Comparison of ENCODE assay signal across 8 cellular contexts in the genomic region with DNA sequence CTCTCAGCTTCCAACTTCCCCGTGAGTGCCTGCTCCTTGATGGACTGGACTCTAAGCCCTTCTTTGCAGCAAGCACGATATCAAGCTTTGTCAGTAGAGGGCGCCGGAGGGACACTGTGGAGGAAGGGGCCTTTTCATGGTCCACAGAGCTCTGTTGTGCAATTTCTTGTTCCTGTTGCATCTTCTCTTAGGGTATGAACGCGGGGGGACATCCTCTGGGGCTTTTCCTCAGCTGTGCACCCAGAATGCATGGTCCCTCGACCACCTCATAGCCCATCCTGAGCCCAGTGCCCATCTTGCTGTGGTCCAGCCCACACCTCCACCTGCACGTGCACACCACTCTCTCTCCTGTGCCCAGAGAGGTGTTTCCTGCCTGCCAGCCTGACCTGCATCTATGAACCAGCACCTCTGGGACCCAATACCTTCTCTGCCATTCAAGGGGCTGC.
DNase-seq lines count a peak whose midpoint lies in the region; ATAC-seq and TF ChIP-seq lines count a peak whose summit lies in the region.

No MANE protein-coding gene starts in this region.

- POLR2A ChIA-PET in HEK293 (lab: Yijun Ruan, JAX), result interaction anchor here (0.6 to 0.7 kb wide), 2 partner anchors 289 to 292 kb away, joined by 3 read pairs; no protein-coding TSS in a partner anchor

- H3K36me3 ChIP-seq in BLaER1, result no peaks in the 10 kb centered on the region
- H3K36me3 ChIP-seq in HEK293 (ENCODE audit: control insufficient read depth in 2 of 2, insufficient read depth in 1 of 2, low read length in 2 of 2), result no peaks in the 10 kb centered on the region
- H3K36me3 ChIP-seq in lung (ENCODE audit: control insufficient read depth in 2 of 2, insufficient read depth in 2 of 2, low read length in 2 of 2), result no peaks in the 10 kb centered on the region

- peaks cover 15 to 41% of the 10 kb centered on the region in 2 donors for H3K27me3 Mint-ChIP-seq in effector memory CD8-positive, alpha-beta T cell

- no peak overlapping the region for H3K4me3 Mint-ChIP-seq in effector memory CD8-positive, alpha-beta T cell

- H3K9me3 ChIP-seq in BLaER1 (peaks cover 25% of the 10 kb centered on the region), HEK293 (ENCODE audit: control insufficient read depth, insufficient read depth, low read depth, low read length) (no peaks in the 10 kb centered on the region), lung (ENCODE audit: control insufficient read depth in 2 of 2, insufficient read depth in 1 of 2, low read length in 1 of 2) (peaks cover 0 to 6% of the 10 kb centered on the region in 2 donors)

- no peak overlapping the region for H3K27ac Mint-ChIP-seq in effector memory CD8-positive, alpha-beta T cell

- CTCF ChIA-PET in HEK293 (lab: Yijun Ruan, JAX), result interaction anchor here (0.5 to 2.2 kb wide), 58 partner anchors 10 to 915 kb away, joined by 3 to 17 read pairs (median 3); no protein-coding TSS in a partner anchor

- H3K4me2 ChIP-seq in BLaER1, result peak overlapping the region; percentile 60

- H3K4me1 Mint-ChIP-seq in effector memory CD8-positive, alpha-beta T cell (ENCODE audit: low read depth in 2 of 2), result no peaks in the 10 kb centered on the region

- H3K27ac ChIP-seq in BLaER1 (peak overlapping the region; percentile 75), HEK293 (ENCODE audit: extremely low read depth, low read depth, low read length) (no peak overlapping the region), lung (ENCODE audit: low read depth in 1 of 2, low read length in 1 of 2) (no peak overlapping the region)

- WGBS in lung, 2 donors, result 8% methylated on average over 8 of the region's 8 CpGs

- H3K4me1 ChIP-seq in BLaER1, result peaks cover 12% of the 10 kb centered on the region
- H3K4me1 ChIP-seq in HEK293 (ENCODE audit: control insufficient read depth, insufficient read depth, low read length), result no peaks in the 10 kb centered on the region
- H3K4me1 ChIP-seq in lung (ENCODE audit: control insufficient read depth in 2 of 2, insufficient read depth in 2 of 2, low read length in 2 of 2), result no peaks in the 10 kb centered on the region

- H3K27me3 ChIP-seq in BLaER1, result no peaks in the 10 kb centered on the region
- H3K27me3 ChIP-seq in lung (ENCODE audit: control insufficient read depth, insufficient read depth), result no peaks in the 10 kb centered on the region

- TF ChIP-seq CTCF in HEK293 (tag by site-specific recombination; IDR thresholded peaks at IDR 0.05), result peak; percentile 67
- TF ChIP-seq CTCF in lung (IDR thresholded peaks at IDR 0.05; ENCODE audit: control extremely low read depth, extremely low read depth), result peak; percentile 37

- H3K36me3 Mint-ChIP-seq in effector memory CD8-positive, alpha-beta T cell (ENCODE audit: insufficient read depth), result no peaks in the 10 kb centered on the region

- no peaks in the 10 kb centered on the region for H4K20me1 ChIP-seq in BLaER1

- H3K9me3 Mint-ChIP-seq in effector memory CD8-positive, alpha-beta T cell, result peaks cover 0 to 2% of the 10 kb centered on the region in 2 donors

- DNase-seq in NCI-H510A treated with DMSO at 0.1 percent for 48 hours (lab: John Stamatoyannopoulos, UW), result peak; percentile 56
- DNase-seq in activated CD4-positive, alpha-beta T cell treated with anti-CD3 and anti-CD28 coated beads, Interleukin-2, amount 50 U/mL, for 24 hours (ENCODE audit: low read depth in 1 of 2, low spot score in 1 of 2), result peak; percentile 16 to 38
- peak; percentile 48 to 51 (median 49) for DNase-seq in effector memory CD8-positive, alpha-beta T cell
- peak; percentile 85 for DNase-seq in lung (ENCODE audit: low spot score)
- DNase-seq in stimulated activated CD8-positive, alpha-beta memory T cell treated with anti-CD3 and anti-CD28 coated beads, Interleukin-15, amount 100 ng/mL, for 48 hours (ENCODE audit: low read depth in 2 of 2), result peak; percentile 35 to 53

- ATAC-seq in effector memory CD8-positive, alpha-beta T cell (replicated peaks), result no peak
- no peak for ATAC-seq in lung (ENCODE audit: insufficient read depth, low FRiP score)
- no peak for ATAC-seq in HG03439 (IDR thresholded peaks at IDR 0.05; ENCODE audit: unreplicated experiment)

- no peak overlapping the region for H3K9ac ChIP-seq in BLaER1

- H3K4me3 ChIP-seq in BLaER1, result no peak overlapping the region
- no peak overlapping the region for H3K4me3 ChIP-seq in HEK293 (ENCODE audit: low read depth, low read length)
- H3K4me3 ChIP-seq in lung, result no peak overlapping the region

TF ChIP-seq in HEK293, 187 proteins besides CTCF, POLR2A, EP300 and RAD21 (continues in another document):
- TF ChIP-seq ZNF202 (tag by site-specific recombination; IDR thresholded peaks at IDR 0.05; ENCODE audit: borderline replicate concordance) (no peak), ZNF544 (tag by site-specific recombination; IDR thresholded peaks at IDR 0.05) (no peak), ZNF514 (tag by site-specific recombination; IDR thresholded peaks at IDR 0.05) (no peak), ZNF335 (tag by site-specific recombination; conservative IDR thresholded peaks at IDR 0.05) (peak; percentile 85), ZNF248 (tag by site-specific recombination; IDR thresholded peaks at IDR 0.05) (no peak), SP3 (tag by site-specific recombination; IDR thresholded peaks at IDR 0.05) (0 out of 2 replicates have a peak, but pooled peaks have one; percentile 21), ZNF600 (tag by site-specific recombination; IDR thresholded peaks at IDR 0.05) (no peak), ZFP3 (tag by site-specific recombination; IDR thresholded peaks at IDR 0.05; ENCODE audit: low read depth) (no peak), ZNF138 (tag by site-specific recombination; IDR thresholded peaks at IDR 0.05; ENCODE audit: borderline replicate concordance) (no peak), ZBTB1 (tag by site-specific recombination; IDR thresholded peaks at IDR 0.05) (no peak)
- TF ChIP-seq, protein P1, sequence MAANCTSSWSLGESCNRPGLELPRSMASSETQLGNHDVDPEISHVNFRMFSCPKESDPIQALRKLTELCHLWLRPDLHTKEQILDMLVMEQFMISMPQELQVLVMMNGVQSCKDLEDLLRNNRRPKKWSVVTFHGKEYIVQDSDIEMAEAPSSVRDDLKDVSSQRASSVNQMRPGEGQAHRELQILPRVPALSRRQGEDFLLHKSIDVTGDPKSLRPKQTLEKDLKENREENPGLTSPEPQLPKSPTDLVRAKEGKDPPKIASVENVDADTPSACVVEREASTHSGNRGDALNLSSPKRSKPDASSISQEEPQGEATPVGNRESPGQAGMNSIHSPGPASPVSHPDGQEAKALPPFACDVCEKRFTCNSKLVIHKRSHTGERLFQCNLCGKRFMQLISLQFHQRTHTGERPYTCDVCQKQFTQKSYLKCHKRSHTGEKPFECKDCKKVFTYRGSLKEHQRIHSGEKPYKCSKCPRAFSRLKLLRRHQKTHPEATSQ (tag by site-specific recombination; IDR thresholded peaks at IDR 0.05), result no peak
- TF ChIP-seq, protein P2, sequence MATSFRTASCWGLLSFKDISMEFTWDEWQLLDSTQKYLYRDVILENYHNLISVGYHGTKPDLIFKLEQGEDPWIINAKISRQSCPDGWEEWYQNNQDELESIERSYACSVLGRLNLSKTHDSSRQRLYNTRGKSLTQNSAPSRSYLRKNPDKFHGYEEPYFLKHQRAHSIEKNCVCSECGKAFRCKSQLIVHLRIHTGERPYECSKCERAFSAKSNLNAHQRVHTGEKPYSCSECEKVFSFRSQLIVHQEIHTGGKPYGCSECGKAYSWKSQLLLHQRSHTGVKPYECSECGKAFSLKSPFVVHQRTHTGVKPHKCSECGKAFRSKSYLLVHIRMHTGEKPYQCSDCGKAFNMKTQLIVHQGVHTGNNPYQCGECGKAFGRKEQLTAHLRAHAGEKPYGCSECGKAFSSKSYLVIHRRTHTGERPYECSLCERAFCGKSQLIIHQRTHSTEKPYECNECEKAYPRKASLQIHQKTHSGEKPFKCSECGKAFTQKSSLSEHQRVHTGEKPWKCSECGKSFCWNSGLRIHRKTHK (tag by site-specific recombination; IDR thresholded peaks at IDR 0.05), result no peak
- TF ChIP-seq, protein P3, sequence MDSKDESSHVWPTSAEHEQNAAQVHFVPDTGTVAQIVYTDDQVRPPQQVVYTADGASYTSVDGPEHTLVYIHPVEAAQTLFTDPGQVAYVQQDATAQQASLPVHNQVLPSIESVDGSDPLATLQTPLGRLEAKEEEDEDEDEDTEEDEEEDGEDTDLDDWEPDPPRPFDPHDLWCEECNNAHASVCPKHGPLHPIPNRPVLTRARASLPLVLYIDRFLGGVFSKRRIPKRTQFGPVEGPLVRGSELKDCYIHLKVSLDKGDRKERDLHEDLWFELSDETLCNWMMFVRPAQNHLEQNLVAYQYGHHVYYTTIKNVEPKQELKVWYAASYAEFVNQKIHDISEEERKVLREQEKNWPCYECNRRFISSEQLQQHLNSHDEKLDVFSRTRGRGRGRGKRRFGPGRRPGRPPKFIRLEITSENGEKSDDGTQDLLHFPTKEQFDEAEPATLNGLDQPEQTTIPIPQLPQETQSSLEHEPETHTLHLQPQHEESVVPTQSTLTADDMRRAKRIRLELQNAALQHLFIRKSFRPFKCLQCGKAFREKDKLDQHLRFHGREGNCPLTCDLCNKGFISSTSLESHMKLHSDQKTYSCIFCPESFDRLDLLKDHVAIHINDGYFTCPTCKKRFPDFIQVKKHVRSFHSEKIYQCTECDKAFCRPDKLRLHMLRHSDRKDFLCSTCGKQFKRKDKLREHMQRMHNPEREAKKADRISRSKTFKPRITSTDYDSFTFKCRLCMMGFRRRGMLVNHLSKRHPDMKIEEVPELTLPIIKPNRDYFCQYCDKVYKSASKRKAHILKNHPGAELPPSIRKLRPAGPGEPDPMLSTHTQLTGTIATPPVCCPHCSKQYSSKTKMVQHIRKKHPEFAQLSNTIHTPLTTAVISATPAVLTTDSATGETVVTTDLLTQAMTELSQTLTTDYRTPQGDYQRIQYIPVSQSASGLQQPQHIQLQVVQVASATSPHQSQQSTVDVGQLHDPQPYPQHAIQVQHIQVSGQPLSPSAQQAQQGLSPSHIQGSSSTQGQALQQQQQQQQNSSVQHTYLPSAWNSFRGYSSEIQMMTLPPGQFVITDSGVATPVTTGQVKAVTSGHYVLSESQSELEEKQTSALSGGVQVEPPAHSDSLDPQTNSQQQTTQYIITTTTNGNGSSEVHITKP (tag by site-specific recombination; IDR thresholded peaks at IDR 0.05), result peak; percentile 20; the same call in 1 of the 2 replicates
- TF ChIP-seq, protein P4, sequence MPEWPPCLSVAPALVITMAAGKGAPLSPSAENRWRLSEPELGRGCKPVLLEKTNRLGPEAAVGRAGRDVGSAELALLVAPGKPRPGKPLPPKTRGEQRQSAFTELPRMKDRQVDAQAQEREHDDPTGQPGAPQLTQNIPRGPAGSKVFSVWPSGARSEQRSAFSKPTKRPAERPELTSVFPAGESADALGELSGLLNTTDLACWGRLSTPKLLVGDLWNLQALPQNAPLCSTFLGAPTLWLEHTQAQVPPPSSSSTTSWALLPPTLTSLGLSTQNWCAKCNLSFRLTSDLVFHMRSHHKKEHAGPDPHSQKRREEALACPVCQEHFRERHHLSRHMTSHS (tag by site-specific recombination; IDR thresholded peaks at IDR 0.05), result no peak

Comparison
In these comparisons a context has a peak if more than half of its experiments do, and no peak if none do; other contexts are left out.
1. DNase-seq: peak in every context shown above with its lines; median percentile 85 in lung; 56 in NCI-H510A treated with DMSO at 0.1 percent for 48 hours; 49 in effector memory CD8-positive, alpha-beta T cell; 44 in stimulated activated CD8-positive, alpha-beta memory T cell treated with anti-CD3 and anti-CD28 coated beads, Interleukin-15, amount 100 ng/mL, for 48 hours; 27 in activated CD4-positive, alpha-beta T cell treated with anti-CD3 and anti-CD28 coated beads, Interleukin-2, amount 50 U/mL, for 24 hours.